In the genomic region with DNA sequence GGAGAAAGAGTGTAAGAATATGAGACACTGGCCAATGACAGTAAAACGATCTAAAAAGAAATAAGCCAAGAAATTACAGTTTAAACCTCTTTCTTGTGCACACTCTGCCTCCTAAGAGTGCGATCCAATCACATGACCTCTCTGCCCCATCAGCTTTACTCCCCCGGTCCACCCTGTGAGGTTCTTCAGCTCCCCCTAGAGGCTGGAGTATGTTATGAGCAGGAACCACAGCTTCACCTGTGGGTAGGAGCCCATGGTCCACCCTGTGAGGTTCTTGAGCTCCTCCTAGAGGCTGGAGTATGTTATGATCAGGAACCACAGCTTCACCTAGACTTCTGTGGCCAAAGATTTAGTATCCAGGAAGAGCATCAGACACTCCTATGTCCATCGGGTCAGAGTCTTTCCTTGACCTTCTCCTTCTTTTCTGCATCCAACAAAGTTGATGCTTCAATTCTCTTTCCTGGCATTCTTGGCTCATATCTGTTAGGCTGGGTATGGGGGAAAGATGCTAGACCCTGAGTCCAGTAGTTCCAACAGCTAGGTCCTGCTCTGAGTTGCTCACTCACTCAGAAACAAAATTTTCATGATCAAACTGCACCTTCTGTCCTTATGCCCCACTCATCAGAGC, we compare ENCODE assay signal across 8 cellular contexts.
DNase-seq lines count a peak whose midpoint lies in the region; ATAC-seq and TF ChIP-seq lines count a peak whose summit lies in the region.

No MANE protein-coding gene starts in this region.

- 25 to 39% methylated on average over 4 of the region's 4 CpGs for WGBS in transverse colon (ENCODE audit: low coverage in 1 of 2), 2 donors

- no peaks in the 10 kb centered on the region for H3K4me1 ChIP-seq in mucosa of descending colon (ENCODE audit: low read depth)
- H3K4me1 ChIP-seq in transverse colon: no peaks in the 10 kb centered on the region

- in situ Hi-C loops in transverse colon (cut with MboI; ENCODE audit: low pct_ligation_motif_present in 1 of 4, low pct_unique_long_range_greater_than_20kb in 1 of 4, low sequenced_read_pairs in 3 of 4): loop anchor here in 1 of 4 donors (10.0 kb wide), 1 partner anchor 211 kb away; no protein-coding TSS in a partner anchor

- intact Hi-C loops in mucosa of descending colon (cut with DNase I, micrococcal nuclease): no loop called here
- intact Hi-C loops in transverse colon (cut with DNase I; ENCODE audit: low total_unique reads): no loop called here

- H3K9me3 Mint-ChIP-seq in effector memory CD8-positive, alpha-beta T cell: peaks cover 0 to 2% of the 10 kb centered on the region in 2 donors

- H3K4me3 Mint-ChIP-seq in effector memory CD8-positive, alpha-beta T cell: no peak overlapping the region

- H3K36me3 ChIP-seq in mucosa of descending colon (ENCODE audit: low read depth) (no peaks in the 10 kb centered on the region), transverse colon (no peaks in the 10 kb centered on the region)

- H3K27me3 Mint-ChIP-seq in effector memory CD8-positive, alpha-beta T cell: peaks cover 50 to 53% of the 10 kb centered on the region in 2 donors

- no peak overlapping the region for H3K27ac Mint-ChIP-seq in effector memory CD8-positive, alpha-beta T cell

- peak; percentile 86 for TF ChIP-seq CTCF in mucosa of descending colon (IDR thresholded peaks at IDR 0.05)
- peak; percentile 54 to 93 (median 81) for TF ChIP-seq CTCF in transverse colon (IDR thresholded peaks at IDR 0.05)

- H3K27ac ChIP-seq in transverse colon: no peak overlapping the region

- DNase-seq in CMK (ENCODE audit: low read depth): peak; percentile 88
- peak; percentile 82 to 84 for DNase-seq in NCI-H1930 (lab: John Stamatoyannopoulos, UW)
- DNase-seq in T follicular helper cell (ENCODE audit: low read depth): peak; percentile 1
- DNase-seq in effector memory CD8-positive, alpha-beta T cell: no peak
- peak in 2 of 3 donors; percentile 38 to 59 for DNase-seq in mucosa of descending colon
- peak; percentile 47 for DNase-seq in transverse colon

- TF ChIP-seq POLR2A in transverse colon (IDR thresholded peaks at IDR 0.05): no peak

- ATAC-seq in GM19023 (IDR thresholded peaks at IDR 0.05; ENCODE audit: unreplicated experiment) (peak; percentile 94), HG03066 (IDR thresholded peaks at IDR 0.05; ENCODE audit: low read depth, unreplicated experiment) (peak; percentile 98), mucosa of descending colon (peak; percentile 100)
- ATAC-seq in effector memory CD8-positive, alpha-beta T cell (replicated peaks): peak; percentile 41

- no peaks in the 10 kb centered on the region for H3K36me3 Mint-ChIP-seq in effector memory CD8-positive, alpha-beta T cell (ENCODE audit: insufficient read depth)

- H3K9me3 ChIP-seq in mucosa of descending colon (no peaks in the 10 kb centered on the region), transverse colon (no peaks in the 10 kb centered on the region)

- peaks cover 5% of the 10 kb centered on the region for H3K27me3 ChIP-seq in transverse colon

- H3K4me3 ChIP-seq in mucosa of descending colon (no peak overlapping the region), transverse colon (no peak overlapping the region)

- no peak for TF ChIP-seq EP300 in transverse colon (IDR thresholded peaks at IDR 0.05; ENCODE audit: low read depth)

- H3K4me1 Mint-ChIP-seq in effector memory CD8-positive, alpha-beta T cell (ENCODE audit: low read depth in 2 of 2): no peaks in the 10 kb centered on the region

Comparison
In these comparisons a context has a peak if more than half of its experiments do, and no peak if none do; other contexts are left out.
1. DNase-seq: peak in CMK (single experiment), NCI-H1930 (2 of 2), T follicular helper cell (single experiment), mucosa of descending colon (2 of 3) and transverse colon (single experiment); none in effector memory CD8-positive, alpha-beta T cell (0 of 3).
2. ATAC-seq: peak in every context shown above with its lines; median percentile 100 in mucosa of descending colon; 98 in HG03066; 94 in GM19023; 41 in effector memory CD8-positive, alpha-beta T cell.